ENCODE assay signal across 23 cellular contexts in genomic region chr10:104447331-104447730, GRCh38.
A peak's percentile ranks its signal among the peaks of the same experiment; 100 is the strongest.
DNase-seq lines count a peak whose midpoint lies in the region; FAIRE-seq and TF ChIP-seq lines count a peak whose summit lies in the region.
"Had no signal": no experiment of that assay in that cellular context is flagged by ENCODE, and none has a peak within 500 bp of the region (broad histone marks: within the 10 kb centered on the region; RNA-seq: fewer than 3 reads in every experiment).

No MANE protein-coding gene starts in this region.

- FAIRE-seq in astrocyte (lab: Jason Lieb, UNC), result no peak
- peak; percentile 83 for FAIRE-seq in keratinocyte (lab: Jason Lieb, UNC)
- FAIRE-seq: A204.1, D721Med, GM12891, GM18507, HTR-8/SVneo had no signal

- H3K4me1 ChIP-seq in astrocyte (ENCODE audit: insufficient read depth, low read length) (peaks cover 21% of the 10 kb centered on the region), keratinocyte (ENCODE audit: control insufficient read depth, extremely low read depth, insufficient read depth, low read length) (peaks cover 62% of the 10 kb centered on the region), neural progenitor cell (peaks cover 18% of the 10 kb centered on the region), HAP-1 (no peaks in the 10 kb centered on the region)

- H3K9me3 Mint-ChIP-seq in astrocyte (ENCODE audit: unreplicated experiment) (no peaks in the 10 kb centered on the region), neural progenitor cell (no peaks in the 10 kb centered on the region)
- H3K9me3 Mint-ChIP-seq: CD8-positive, alpha-beta memory T cell; IgD-negative memory B cell had no signal

- H3K79me2 ChIP-seq in astrocyte (ENCODE audit: insufficient read depth, low read length) (no peaks in the 10 kb centered on the region), keratinocyte (ENCODE audit: control insufficient read depth, insufficient read depth, low read length) (no peaks in the 10 kb centered on the region), neural progenitor cell (ENCODE audit: low read depth) (no peaks in the 10 kb centered on the region)

- no peak overlapping the region for H2AFZ ChIP-seq in astrocyte (ENCODE audit: low read depth, low read length)
- H2AFZ ChIP-seq in keratinocyte (ENCODE audit: control insufficient read depth, low read length), result no peak overlapping the region
- H2AFZ ChIP-seq in neural progenitor cell (replicated peaks), result no peak overlapping the region

- no peak overlapping the region for H3K4me3 Mint-ChIP-seq in astrocyte (ENCODE audit: unreplicated experiment)
- H3K4me3 Mint-ChIP-seq in neural progenitor cell, result no peak overlapping the region
- H3K4me3 Mint-ChIP-seq: CD8-positive, alpha-beta memory T cell; IgD-negative memory B cell had no signal

- H3K9me3 ChIP-seq in astrocyte (ENCODE audit: insufficient read depth, low read depth, low read length) (no peaks in the 10 kb centered on the region), keratinocyte (ENCODE audit: control insufficient read depth, low read depth, low read length) (no peaks in the 10 kb centered on the region), neural progenitor cell (ENCODE audit: low read depth) (no peaks in the 10 kb centered on the region), HAP-1 (no peaks in the 10 kb centered on the region)
- H3K9me3 ChIP-seq: BLaER1 treated with 17β-estradiol and CSF1 and Interleukin-3, amounts not matched to agents 10 nM and 100 nM had no signal

- H3K36me3 Mint-ChIP-seq in astrocyte (ENCODE audit: low read depth, unreplicated experiment) (no peaks in the 10 kb centered on the region), neural progenitor cell (no peaks in the 10 kb centered on the region)
- H3K36me3 Mint-ChIP-seq: CD8-positive, alpha-beta memory T cell; IgD-negative memory B cell had no signal

- TF ChIP-seq CTCF in AG10803 (conservative IDR thresholded peaks at IDR 0.05; ENCODE audit: low read length) (no peak), astrocyte (IDR thresholded peaks at IDR 0.05; ENCODE audit: insufficient read depth, low read depth, low read length) (no peak), keratinocyte (optimal IDR thresholded peaks at IDR 0.05 in 1 of 3, IDR thresholded peaks at IDR 0.05 in 1 of 3, conservative IDR thresholded peaks at IDR 0.05 in 1 of 3; ENCODE audit: extremely low read depth in 1 of 3, insufficient read depth in 2 of 3, low read length in 3 of 3) (no peak), neural progenitor cell (IDR thresholded peaks at IDR 0.05) (no peak)

- dilution Hi-C loops in keratinocyte (cut with MboI; ENCODE audit: extremely low pct_ligation_motif_present, low sequenced_read_pairs), result no loop called here

- H3K4me3 ChIP-seq in AG10803 (ENCODE audit: low read length), result no peak overlapping the region
- no peak overlapping the region for H3K4me3 ChIP-seq in astrocyte (ENCODE audit: insufficient read depth, low read depth, low read length)
- no peak overlapping the region for H3K4me3 ChIP-seq in keratinocyte (ENCODE audit: control insufficient read depth in 2 of 3, extremely low read depth in 1 of 3, insufficient read depth in 2 of 3, low read depth in 1 of 3, low read length in 3 of 3)
- H3K4me3 ChIP-seq in neural progenitor cell, result no peak overlapping the region
- H3K4me3 ChIP-seq in HAP-1, result no peak overlapping the region
- H3K4me3 ChIP-seq: BLaER1 treated with 17β-estradiol and CSF1 and Interleukin-3, amounts not matched to agents 10 nM and 100 nM had no signal

- H3K4me2 ChIP-seq in astrocyte (ENCODE audit: low read length), result no peak overlapping the region
- no peak overlapping the region for H3K4me2 ChIP-seq in keratinocyte (ENCODE audit: control insufficient read depth, extremely low read depth, insufficient read depth, low read depth, low read length)
- no peak overlapping the region for H3K4me2 ChIP-seq in neural progenitor cell

- H3K27ac Mint-ChIP-seq in astrocyte (ENCODE audit: unreplicated experiment), result no peak overlapping the region
- no peak overlapping the region for H3K27ac Mint-ChIP-seq in neural progenitor cell
- H3K27ac Mint-ChIP-seq: CD8-positive, alpha-beta memory T cell; IgD-negative memory B cell had no signal

- POLR2A ChIA-PET in HEK293T (lab: Yijun Ruan, JAX), result no interaction called here

- H3K9ac ChIP-seq in astrocyte (ENCODE audit: low read length) (no peak overlapping the region), keratinocyte (ENCODE audit: control insufficient read depth, extremely low read depth, insufficient read depth, low read length) (no peak overlapping the region), neural progenitor cell (no peak overlapping the region)
- H3K9ac ChIP-seq: BLaER1 treated with 17β-estradiol and CSF1 and Interleukin-3, amounts not matched to agents 10 nM and 100 nM had no signal

- DNase-seq in AG10803 (ENCODE audit: low read depth) (peak; percentile 5), M059J (ENCODE audit: low read depth) (peak; percentile 86), astrocyte (ENCODE audit: low read depth) (peak; percentile 84), keratinocyte (ENCODE audit: low read depth, low spot score) (no peak), T1000 (lab: John Stamatoyannopoulos, UW) (no peak), neural progenitor cell (ENCODE audit: low spot score) (no peak), HEK293T (ENCODE audit: extremely low spot score) (no peak), HAP-1 (ENCODE audit: low spot score in 2 of 2) (no peak)
- DNase-seq: CD8-positive, alpha-beta memory T cell; DND-41; GF-D8; MV-4-11; NCI-H1417; NCI-H187 treated with DMSO at 0.1 percent for 48 hours; NCI-H526 treated with DMSO at 0.1 percent for 48 hours; NK-92 treated with Interleukin-12 subunit alpha and Interleukin-12 subunit beta, amount 100 ng/mL, for 24 hours had no signal

- no peaks in the 10 kb centered on the region for H3F3A ChIP-seq in neural progenitor cell (ENCODE audit: low read depth)

- H3K36me3 ChIP-seq in astrocyte (ENCODE audit: insufficient read depth, low read length) (no peaks in the 10 kb centered on the region), keratinocyte (ENCODE audit: control insufficient read depth in 2 of 2, extremely low read depth in 1 of 2, insufficient read depth in 2 of 2, low read length in 2 of 2) (no peaks in the 10 kb centered on the region), neural progenitor cell (no peaks in the 10 kb centered on the region), HAP-1 (replicated peaks) (no peaks in the 10 kb centered on the region)
- H3K36me3 ChIP-seq: BLaER1 treated with 17β-estradiol and CSF1 and Interleukin-3, amounts not matched to agents 10 nM and 100 nM had no signal

- H3K27ac ChIP-seq in astrocyte (ENCODE audit: low read depth, low read length), result no peak overlapping the region
- peak overlapping the region; percentile 27 for H3K27ac ChIP-seq in keratinocyte (ENCODE audit: control insufficient read depth, insufficient read depth, low read length)
- H3K27ac ChIP-seq in neural progenitor cell, result no peak overlapping the region
- H3K27ac ChIP-seq: BLaER1 treated with 17β-estradiol and CSF1 and Interleukin-3, amounts not matched to agents 10 nM and 100 nM had no signal

- H3K27me3 ChIP-seq in astrocyte (ENCODE audit: insufficient read depth, low read length) (no peaks in the 10 kb centered on the region), keratinocyte (ENCODE audit: control insufficient read depth, extremely low read depth, insufficient read depth, low read length) (no peaks in the 10 kb centered on the region), neural progenitor cell (no peaks in the 10 kb centered on the region), HAP-1 (ENCODE audit: low read depth) (peaks cover 4% of the 10 kb centered on the region; the same call in 1 of the 2 replicates)
- H3K27me3 ChIP-seq: BLaER1 treated with 17β-estradiol and CSF1 and Interleukin-3, amounts not matched to agents 10 nM and 100 nM had no signal

- H3K27me3 Mint-ChIP-seq in astrocyte (ENCODE audit: low read depth, unreplicated experiment) (no peaks in the 10 kb centered on the region), neural progenitor cell (ENCODE audit: insufficient read depth, low read depth) (no peaks in the 10 kb centered on the region)

- H3K9me1 ChIP-seq in keratinocyte (ENCODE audit: control insufficient read depth, extremely low read depth, insufficient read depth, low read length), result no peaks in the 10 kb centered on the region

- CTCF ChIA-PET in HEK293T (lab: Yijun Ruan, JAX), result no interaction called here

- in situ Hi-C loops in HAP-1 (cut with MboI; ENCODE audit: low sequenced_read_pairs), result no loop called here

- H4K20me1 ChIP-seq in astrocyte (ENCODE audit: insufficient read depth, low read length) (no peaks in the 10 kb centered on the region), keratinocyte (ENCODE audit: control insufficient read depth, extremely low read depth, insufficient read depth, low read length) (no peaks in the 10 kb centered on the region), neural progenitor cell (ENCODE audit: low read depth) (no peaks in the 10 kb centered on the region)
- H4K20me1 ChIP-seq: BLaER1 treated with 17β-estradiol and CSF1 and Interleukin-3, amounts not matched to agents 10 nM and 100 nM had no signal

- H3K4me1 Mint-ChIP-seq in astrocyte (ENCODE audit: low read depth, unreplicated experiment) (peaks cover 49% of the 10 kb centered on the region), neural progenitor cell (peaks cover 14% of the 10 kb centered on the region)
- H3K4me1 Mint-ChIP-seq: CD8-positive, alpha-beta memory T cell; IgD-negative memory B cell had no signal

TF ChIP-seq in HEK293T, 16 proteins besides CTCF, POLR2A, EP300 and RAD21 (continues in another document):
- TF ChIP-seq FOXM1 (IDR thresholded peaks at IDR 0.05; ENCODE audit: borderline replicate concordance), result no peak
- no peak for TF ChIP-seq TARDBP (IDR thresholded peaks at IDR 0.05)
- no peak for TF ChIP-seq SP1 (IDR thresholded peaks at IDR 0.05)
- TF ChIP-seq ELF4 (IDR thresholded peaks at IDR 0.05), result no peak
- no peak for TF ChIP-seq FOXA1 (IDR thresholded peaks at IDR 0.05)
- TF ChIP-seq L3MBTL2 (conservative IDR thresholded peaks at IDR 0.05), result no peak
- TF ChIP-seq SUZ12 (IDR thresholded peaks at IDR 0.05), result no peak
- no peak for TF ChIP-seq ARNT (IDR thresholded peaks at IDR 0.05)
- no peak for TF ChIP-seq FOXK2 (IDR thresholded peaks at IDR 0.05)
- TF ChIP-seq NFRKB (IDR thresholded peaks at IDR 0.05), result no peak
- TF ChIP-seq, protein P1, sequence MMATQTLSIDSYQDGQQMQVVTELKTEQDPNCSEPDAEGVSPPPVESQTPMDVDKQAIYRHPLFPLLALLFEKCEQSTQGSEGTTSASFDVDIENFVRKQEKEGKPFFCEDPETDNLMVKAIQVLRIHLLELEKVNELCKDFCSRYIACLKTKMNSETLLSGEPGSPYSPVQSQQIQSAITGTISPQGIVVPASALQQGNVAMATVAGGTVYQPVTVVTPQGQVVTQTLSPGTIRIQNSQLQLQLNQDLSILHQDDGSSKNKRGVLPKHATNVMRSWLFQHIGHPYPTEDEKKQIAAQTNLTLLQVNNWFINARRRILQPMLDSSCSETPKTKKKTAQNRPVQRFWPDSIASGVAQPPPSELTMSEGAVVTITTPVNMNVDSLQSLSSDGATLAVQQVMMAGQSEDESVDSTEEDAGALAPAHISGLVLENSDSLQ (IDR thresholded peaks at IDR 0.05), result no peak
- TF ChIP-seq BHLHE40 (IDR thresholded peaks at IDR 0.05; ENCODE audit: borderline replicate concordance), result no peak
- TF ChIP-seq ZNF384 (IDR thresholded peaks at IDR 0.05), result no peak
- no peak for TF ChIP-seq CTBP1 (IDR thresholded peaks at IDR 0.05; ENCODE audit: borderline replicate concordance)

Comparison
In these comparisons a context has a peak if more than half of its experiments do, and no peak if none do; other contexts are left out.
1. DNase-seq: peak in AG10803 (single experiment), M059J (single experiment) and astrocyte (single experiment); none in keratinocyte (single experiment), T1000 (single experiment), neural progenitor cell (single experiment), HEK293T (single experiment) and HAP-1 (0 of 2).